In genomic region chr2:72993147-72993546, GRCh38 we compare ENCODE assay signal across 1 cellular context.
TF ChIP-seq lines count a peak whose summit lies in the region.

No MANE protein-coding gene starts in this region.

TF ChIP-seq in HepG2, 621 proteins besides CTCF, POLR2A, EP300 and RAD21 (continued from another document and continues in another):
- TF ChIP-seq ZNF672 (CRISPR knock-in tag; IDR thresholded peaks at IDR 0.05) (no peak), ZNF225 (CRISPR knock-in tag; IDR thresholded peaks at IDR 0.05) (no peak), YEATS2 (CRISPR knock-in tag; IDR thresholded peaks at IDR 0.05; ENCODE audit: borderline replicate concordance) (peak; percentile 22; the same call in 1 of the 2 replicates), THAP8 (CRISPR knock-in tag; IDR thresholded peaks at IDR 0.05; ENCODE audit: borderline replicate concordance) (no peak), CSRNP1 (CRISPR knock-in tag; IDR thresholded peaks at IDR 0.05) (no peak), HOXD1 (CRISPR knock-in tag; IDR thresholded peaks at IDR 0.05) (no peak), ZFP36L1 (CRISPR knock-in tag; IDR thresholded peaks at IDR 0.05) (no peak), TFDP2 (CRISPR knock-in tag; IDR thresholded peaks at IDR 0.05) (no peak), ZNF251 (CRISPR knock-in tag; IDR thresholded peaks at IDR 0.05) (no peak), ZNF713 (CRISPR knock-in tag; IDR thresholded peaks at IDR 0.05) (no peak), KLF13 (CRISPR knock-in tag; IDR thresholded peaks at IDR 0.05) (no peak), ZFP91 (CRISPR knock-in tag; IDR thresholded peaks at IDR 0.05; ENCODE audit: borderline replicate concordance) (peak; percentile 33; the same call in 1 of the 2 replicates), ZNF703 (CRISPR knock-in tag; IDR thresholded peaks at IDR 0.05; ENCODE audit: borderline replicate concordance) (no peak), FUBP1 (CRISPR knock-in tag; IDR thresholded peaks at IDR 0.05; ENCODE audit: borderline replicate concordance) (no peak), CEBPB (IDR thresholded peaks at IDR 0.05; ENCODE audit: borderline replicate concordance, low read depth, low read length) (no peak), GATAD1 (CRISPR knock-in tag; IDR thresholded peaks at IDR 0.05) (no peak), ESRRA (CRISPR knock-in tag; IDR thresholded peaks at IDR 0.05; ENCODE audit: low read depth) (peak; percentile 48; the same call in 1 of the 2 replicates), DMTF1 (CRISPR knock-in tag; IDR thresholded peaks at IDR 0.05) (no peak), CENPX (CRISPR knock-in tag; IDR thresholded peaks at IDR 0.05) (no peak), HOXA9 (CRISPR knock-in tag; IDR thresholded peaks at IDR 0.05; ENCODE audit: borderline replicate concordance) (no peak), SOX6 (IDR thresholded peaks at IDR 0.05) (no peak), SOX6 (CRISPR knock-in tag; IDR thresholded peaks at IDR 0.05) (peak; percentile 46; the same call in 1 of the 2 replicates), TGIF2 (CRISPR knock-in tag; IDR thresholded peaks at IDR 0.05) (0 out of 2 replicates have a peak, but pooled peaks have one; percentile 32), ZNF878 (CRISPR knock-in tag; IDR thresholded peaks at IDR 0.05) (no peak), DRAP1 (CRISPR knock-in tag; IDR thresholded peaks at IDR 0.05) (no peak), ATF3 (CRISPR knock-in tag; IDR thresholded peaks at IDR 0.05) (no peak), HMG20B (CRISPR knock-in tag; conservative IDR thresholded peaks at IDR 0.05) (0 out of 2 replicates have a peak, but pooled peaks have one; percentile 26), HDAC6 (IDR thresholded peaks at IDR 0.05; ENCODE audit: low read depth, low read length) (no peak), SSRP1 (CRISPR knock-in tag; IDR thresholded peaks at IDR 0.05) (no peak; the same call in 1 of the 2 replicates), JUND (CRISPR knock-in tag; IDR thresholded peaks at IDR 0.05) (no peak), ZNF280B (CRISPR knock-in tag; IDR thresholded peaks at IDR 0.05; ENCODE audit: borderline replicate concordance) (no peak), MXD3 (CRISPR knock-in tag; IDR thresholded peaks at IDR 0.05) (no peak), ZNF674 (CRISPR knock-in tag; IDR thresholded peaks at IDR 0.05; ENCODE audit: low read depth) (no peak), HMGA1 (CRISPR knock-in tag; conservative IDR thresholded peaks at IDR 0.05) (no peak), KDM4B (CRISPR knock-in tag; IDR thresholded peaks at IDR 0.05) (no peak), ZNF101 (CRISPR knock-in tag; IDR thresholded peaks at IDR 0.05; ENCODE audit: borderline replicate concordance, low read depth) (no peak), ZNF816 (CRISPR knock-in tag; IDR thresholded peaks at IDR 0.05; ENCODE audit: borderline replicate concordance) (no peak), NFYB (CRISPR knock-in tag; IDR thresholded peaks at IDR 0.05) (no peak), MEF2D (CRISPR knock-in tag; IDR thresholded peaks at IDR 0.05) (peak; percentile 77), ZBTB7A (CRISPR knock-in tag; IDR thresholded peaks at IDR 0.05) (peak; percentile 82; the same call in 1 of the 2 replicates), ZC3H4 (CRISPR knock-in tag; IDR thresholded peaks at IDR 0.05; ENCODE audit: borderline replicate concordance) (no peak), NR2C2 (CRISPR knock-in tag; IDR thresholded peaks at IDR 0.05; ENCODE audit: borderline replicate concordance) (peak; percentile 78), ZNF292 (CRISPR knock-in tag; IDR thresholded peaks at IDR 0.05; ENCODE audit: borderline replicate concordance, low read depth) (peak; percentile 64; the same call in 1 of the 2 replicates), ZNF224 (CRISPR knock-in tag; IDR thresholded peaks at IDR 0.05) (no peak), ZNF143 (CRISPR knock-in tag; IDR thresholded peaks at IDR 0.05) (peak; percentile 56), MAZ (IDR thresholded peaks at IDR 0.05; ENCODE audit: borderline replicate concordance, low read depth, low read length) (no peak), MAZ (CRISPR knock-in tag; IDR thresholded peaks at IDR 0.05; ENCODE audit: low read depth) (0 out of 2 replicates have a peak, but pooled peaks have one; percentile 55), ISX (CRISPR knock-in tag; conservative IDR thresholded peaks at IDR 0.05) (no peak), ZBTB1 (CRISPR knock-in tag; IDR thresholded peaks at IDR 0.05; ENCODE audit: borderline replicate concordance) (no peak), RXRA (CRISPR knock-in tag; IDR thresholded peaks at IDR 0.05) (no peak; the same call in none of the 2 replicates), TFDP1 (CRISPR knock-in tag; IDR thresholded peaks at IDR 0.05; ENCODE audit: borderline replicate concordance) (no peak), FOSL2 (CRISPR knock-in tag; IDR thresholded peaks at IDR 0.05) (peak; percentile 21; the same call in 1 of the 2 replicates), ZNF350 (CRISPR knock-in tag; IDR thresholded peaks at IDR 0.05; ENCODE audit: borderline replicate concordance, low read depth) (0 out of 2 replicates have a peak, but pooled peaks have one; percentile 13), PRDM4 (CRISPR knock-in tag; IDR thresholded peaks at IDR 0.05; ENCODE audit: borderline replicate concordance) (no peak), TEAD2 (CRISPR knock-in tag; IDR thresholded peaks at IDR 0.05) (no peak), ETV6 (CRISPR knock-in tag; conservative IDR thresholded peaks at IDR 0.05) (no peak; the same call in 1 of the 2 replicates), MYNN (CRISPR knock-in tag; IDR thresholded peaks at IDR 0.05; ENCODE audit: low read depth) (no peak)
